Comparison of ENCODE assay signal across 10 cellular contexts in genomic region chr11:132943737-132944556, GRCh38.
DNase-seq lines count a peak whose midpoint lies in the region; ATAC-seq and TF ChIP-seq lines count a peak whose summit lies in the region.
"Had no signal": no experiment of that assay in that cellular context is flagged by ENCODE, and none has a peak within 500 bp of the region (broad histone marks: within the 10 kb centered on the region; RNA-seq: fewer than 3 reads in every experiment).

No MANE protein-coding gene starts in this region.

- TF ChIP-seq CTCF in GM10248 (IDR thresholded peaks at IDR 0.05; ENCODE audit: control extremely low read depth, extremely low read depth, low read depth, missing control alignments): no peak

- WGBS in GM23248 (ENCODE audit: low coverage in 1 of 2, low lambda C conversion rate in 2 of 2, missing lambda C conversion rate in 2 of 2), 2 experiments: 2 to 5% methylated on average over 52 to 58 of the region's 100 CpGs

- H3K4me2 ChIP-seq in GM23248 (ENCODE audit: unreplicated experiment): peak overlapping the region; percentile 73

- peak overlapping the region; percentile 42 for H2AFZ ChIP-seq in GM23248

- H3K4me3 ChIP-seq in GM23248 (peak overlapping the region; percentile 68), rectal smooth muscle tissue (ENCODE audit: low read length) (peak overlapping the region; percentile 51)

- peak; percentile 59 for DNase-seq in GM23248
- peak; percentile 83 for DNase-seq in NCI-H748 (lab: John Stamatoyannopoulos, UW; ENCODE audit: unreplicated experiment)
- peak in 35 of 42 donors; percentile 8 to 67 (median 44) for DNase-seq in head of caudate nucleus
- no peak for DNase-seq in GM10248 (ENCODE audit: extremely low spot score)
- no peak for DNase-seq in NCI-H146 treated with DMSO at 0.1 percent for 48 hours (lab: John Stamatoyannopoulos, UW; ENCODE audit: unreplicated experiment)
- DNase-seq: activated B cell treated with CpG ODN at 0.5 μM for 24 hours; stimulated activated naive B cell treated with anti-CD40 and anti-IgM and Interleukin-4, amounts not matched to agents 10 μg/mL and 1 μg/mL and 100 μg/mL, for 72 hours had no signal

- no peaks in the 10 kb centered on the region for H4K20me1 ChIP-seq in GM23248 (ENCODE audit: insufficient read depth)

- no peak overlapping the region for H3K9ac ChIP-seq in GM23248
- no peak overlapping the region for H3K9ac ChIP-seq in rectal smooth muscle tissue (ENCODE audit: low read length)

- POLR2A ChIA-PET in GM10248 (lab: Yijun Ruan, JAX): no interaction called here

- no peaks in the 10 kb centered on the region for H3K9me3 ChIP-seq in GM23248 (ENCODE audit: low read depth)
- H3K9me3 ChIP-seq: gastroesophageal sphincter had no signal

- H3K27ac ChIP-seq in GM23248 (no peak overlapping the region), rectal smooth muscle tissue (ENCODE audit: low read depth, low read length) (no peak overlapping the region)
- H3K27ac ChIP-seq: gastroesophageal sphincter had no signal

- CTCF ChIA-PET in GM10248 (lab: Yijun Ruan, JAX): no interaction called here

- in situ Hi-C loops in GM23248 (cut with MboI): no loop called here

- no peaks in the 10 kb centered on the region for H3K79me2 ChIP-seq in GM23248 (ENCODE audit: insufficient read depth)

- no peaks in the 10 kb centered on the region for H3K36me3 ChIP-seq in GM23248 (ENCODE audit: low read depth)
- no peaks in the 10 kb centered on the region for H3K36me3 ChIP-seq in rectal smooth muscle tissue (ENCODE audit: control insufficient read depth, insufficient read depth, low read length)
- H3K36me3 ChIP-seq: gastroesophageal sphincter had no signal

- H3K4me1 ChIP-seq in GM23248 (ENCODE audit: insufficient read depth) (0 out of 2 replicates have a peak, but pooled peaks cover 3% of the 10 kb centered on the region), rectal smooth muscle tissue (ENCODE audit: control insufficient read depth, insufficient read depth, low read length) (no peaks in the 10 kb centered on the region)

- no peaks in the 10 kb centered on the region for H3K9me2 ChIP-seq in GM23248 (ENCODE audit: insufficient read depth)

- intact Hi-C loops in head of caudate nucleus (cut with DNase I): loop anchor here (5.0 kb wide), 1 partner anchor 48 kb away; no protein-coding TSS in a partner anchor

- ATAC-seq in GM19452 (IDR thresholded peaks at IDR 0.05; ENCODE audit: unreplicated experiment): no peak
- ATAC-seq: gastroesophageal sphincter; stimulated activated naive B cell treated with anti-CD40 and anti-IgM and Interleukin-4, amounts not matched to agents 10 μg/mL and 1 μg/mL and 100 μg/mL, for 72 hours had no signal

- H3K27me3 ChIP-seq in GM23248 (replicated peaks; ENCODE audit: insufficient read depth) (peaks cover 11% of the 10 kb centered on the region), rectal smooth muscle tissue (ENCODE audit: control insufficient read depth, insufficient read depth, low read length) (peaks cover 5% of the 10 kb centered on the region)

- 0 out of 2 replicates have a peak, but pooled peaks cover 4% of the 10 kb centered on the region for H3F3A ChIP-seq in GM23248 (ENCODE audit: insufficient read depth)

Comparison
In these comparisons a context has a peak if more than half of its experiments do, and no peak if none do; other contexts are left out.
1. DNase-seq: peak in GM23248 (single experiment), NCI-H748 (single experiment) and head of caudate nucleus (35 of 42); none in GM10248 (single experiment) and NCI-H146 treated with DMSO at 0.1 percent for 48 hours (single experiment).